28 cellular contexts compared by ENCODE assay signal in genomic region chrY:15326673-15327072, GRCh38.
"Had no signal": no experiment of that assay in that cellular context is flagged by ENCODE, and none has a peak within 500 bp of the region (broad histone marks: within the 10 kb centered on the region; RNA-seq: fewer than 3 reads in every experiment).

No MANE protein-coding gene starts in this region.

- H3K9me3 ChIP-seq: breast epithelium had no signal

- DNase-seq: activated B cell treated with CpG ODN at 0.5 μM for 24 hours; activated CD4-positive, alpha-beta memory T cell treated with anti-CD3 and anti-CD28 coated beads, Interleukin-2, amount 10 ng/mL, durations not matched to agents 7 days and 5 days; activated CD4-positive, alpha-beta T cell treated with anti-CD3 and anti-CD28 coated beads for 1 hour; activated CD4-positive, alpha-beta T cell treated with anti-CD3 and anti-CD28 coated beads, Interleukin-2, amount 50 U/mL, for 1 hour; activated gamma-delta T cell treated with Interleukin-2 at 50 U/mL for 16 hours; activated naive CD4-positive, alpha-beta T cell treated with anti-CD3 and anti-CD28 coated beads, Interleukin-2, amount 10 ng/mL, durations not matched to agents 7 days and 5 days; activated naive CD8-positive, alpha-beta T cell treated with anti-CD3 and anti-CD28 coated beads, Interleukin-2, amount 10 ng/mL, durations not matched to agents 7 days and 5 days; activated T-cell treated with anti-CD3 and anti-CD28 coated beads for 4 hours; activated T-cell treated with anti-CD3 and anti-CD28 coated beads, Interleukin-2, amount 50 U/mL, for 72 hours; aorta; central memory CD4-positive, alpha-beta T cell; Kasumi-1; NCI-H1105 treated with DMSO at 0.1 percent for 48 hours; NCI-H1436 treated with DMSO at 0.1 percent for 48 hours; NCI-H187; NCI-H2081; NCI-H510A treated with DMSO at 0.1 percent for 48 hours; NCI-H69; NK-92 treated with Interleukin-12 subunit alpha and Interleukin-12 subunit beta, amount 100 ng/mL, for 24 hours; PC-3; SIG-M5; T-helper 17 cell; T-helper 9 cell had no signal

- H3K27ac ChIP-seq: breast epithelium had no signal

- H3K4me1 Mint-ChIP-seq: activated B cell treated with CpG ODN at 0.5 μM for 24 hours; activated CD4-positive, alpha-beta memory T cell treated with anti-CD3 and anti-CD28 coated beads, Interleukin-2, amount 10 ng/mL, durations not matched to agents 7 days and 5 days; activated naive CD8-positive, alpha-beta T cell treated with anti-CD3 and anti-CD28 coated beads, Interleukin-2, amount 10 ng/mL, durations not matched to agents 7 days and 5 days had no signal

- H3K4me1 ChIP-seq: breast epithelium had no signal

- H3K27ac Mint-ChIP-seq: activated B cell treated with CpG ODN at 0.5 μM for 24 hours; activated CD4-positive, alpha-beta memory T cell treated with anti-CD3 and anti-CD28 coated beads, Interleukin-2, amount 10 ng/mL, durations not matched to agents 7 days and 5 days; activated naive CD4-positive, alpha-beta T cell treated with anti-CD3 and anti-CD28 coated beads, Interleukin-2, amount 10 ng/mL, durations not matched to agents 7 days and 5 days; activated naive CD8-positive, alpha-beta T cell treated with anti-CD3 and anti-CD28 coated beads, Interleukin-2, amount 10 ng/mL, durations not matched to agents 7 days and 5 days; activated T-cell treated with anti-CD3 and anti-CD28 coated beads, Interleukin-2, amount 50 U/mL, for 72 hours; activated T-helper 2 cell treated with anti-CD3 and anti-CD28 coated beads, Interferon-gamma antibody, Interleukin-2, Interleukin-4, amounts not matched to agents 10 μg/mL and 5 μg/mL and 100 μg/mL, durations not matched to agents 14 hours and 24 hours and 36 hours; T-helper 17 cell had no signal

- FAIRE-seq: K562, RCC 7860, TTC549 had no signal

- H3K9me3 Mint-ChIP-seq: activated B cell treated with CpG ODN at 0.5 μM for 24 hours; activated CD4-positive, alpha-beta memory T cell treated with anti-CD3 and anti-CD28 coated beads, Interleukin-2, amount 10 ng/mL, durations not matched to agents 7 days and 5 days; activated naive CD4-positive, alpha-beta T cell treated with anti-CD3 and anti-CD28 coated beads, Interleukin-2, amount 10 ng/mL, durations not matched to agents 7 days and 5 days; activated naive CD8-positive, alpha-beta T cell treated with anti-CD3 and anti-CD28 coated beads, Interleukin-2, amount 10 ng/mL, durations not matched to agents 7 days and 5 days; activated T-cell treated with anti-CD3 and anti-CD28 coated beads, Interleukin-2, amount 50 U/mL, for 72 hours; activated T-helper 2 cell treated with anti-CD3 and anti-CD28 coated beads, Interferon-gamma antibody, Interleukin-2, Interleukin-4, amounts not matched to agents 10 μg/mL and 5 μg/mL and 100 μg/mL, durations not matched to agents 14 hours and 24 hours and 36 hours had no signal

- H3K36me3 ChIP-seq: breast epithelium had no signal

- H3K4me3 ChIP-seq: breast epithelium, K562 had no signal

- ATAC-seq: activated T-cell treated with anti-CD3 and anti-CD28 coated beads, Interleukin-2, amount 50 U/mL, for 72 hours; K562; PC-3; T-helper 17 cell had no signal

- H3K27me3 ChIP-seq: breast epithelium had no signal

- H3K4me3 Mint-ChIP-seq: activated B cell treated with CpG ODN at 0.5 μM for 24 hours; activated CD4-positive, alpha-beta memory T cell treated with anti-CD3 and anti-CD28 coated beads, Interleukin-2, amount 10 ng/mL, durations not matched to agents 7 days and 5 days; activated naive CD4-positive, alpha-beta T cell treated with anti-CD3 and anti-CD28 coated beads, Interleukin-2, amount 10 ng/mL, durations not matched to agents 7 days and 5 days; activated naive CD8-positive, alpha-beta T cell treated with anti-CD3 and anti-CD28 coated beads, Interleukin-2, amount 10 ng/mL, durations not matched to agents 7 days and 5 days; activated T-cell treated with anti-CD3 and anti-CD28 coated beads, Interleukin-2, amount 50 U/mL, for 72 hours; T-helper 17 cell had no signal

- H3K27me3 Mint-ChIP-seq: activated B cell treated with CpG ODN at 0.5 μM for 24 hours; activated CD4-positive, alpha-beta memory T cell treated with anti-CD3 and anti-CD28 coated beads, Interleukin-2, amount 10 ng/mL, durations not matched to agents 7 days and 5 days; activated naive CD8-positive, alpha-beta T cell treated with anti-CD3 and anti-CD28 coated beads, Interleukin-2, amount 10 ng/mL, durations not matched to agents 7 days and 5 days; T-helper 17 cell had no signal
